In genomic region chr10:111822661-111823060, GRCh38 we compare ENCODE assay signal across 26 cellular contexts.
"Had no signal": no experiment of that assay in that cellular context is flagged by ENCODE, and none has a peak within 500 bp of the region (broad histone marks: within the 10 kb centered on the region; RNA-seq: fewer than 3 reads in every experiment).

No MANE protein-coding gene starts in this region.

- H3K4me3 Mint-ChIP-seq: effector memory CD8-positive, alpha-beta T cell; memory B cell; naive B cell; natural killer cell treated with Interleukin-12 subunit alpha and Interleukin-12 subunit beta and Interleukin-15 and Interleukin-18, amount 100 ng/mL, for 72 hours; stimulated activated naive CD8-positive, alpha-beta T cell treated with anti-CD3 and anti-CD28 coated beads, Interleukin-15, amount 100 ng/mL, for 72 hours had no signal

- H3K9me3 Mint-ChIP-seq: effector memory CD8-positive, alpha-beta T cell; memory B cell; natural killer cell treated with Interleukin-12 subunit alpha and Interleukin-12 subunit beta and Interleukin-15 and Interleukin-18, amount 100 ng/mL, for 72 hours; stimulated activated naive CD8-positive, alpha-beta T cell treated with anti-CD3 and anti-CD28 coated beads, Interleukin-15, amount 100 ng/mL, for 72 hours had no signal

- H3K4me1 ChIP-seq: foreskin keratinocyte, gastroesophageal sphincter, heart left ventricle, psoas muscle, right lobe of liver, suprapubic skin, vagina had no signal

- ATAC-seq: effector memory CD8-positive, alpha-beta T cell; foreskin keratinocyte; gastroesophageal sphincter; heart left ventricle; left lobe of liver; natural killer cell treated with Interleukin-12 subunit alpha and Interleukin-12 subunit beta and Interleukin-15 and Interleukin-18, amount 100 ng/mL, for 72 hours; psoas muscle; right lobe of liver; stimulated activated naive CD8-positive, alpha-beta T cell treated with anti-CD3 and anti-CD28 coated beads, Interleukin-15, amount 100 ng/mL, for 72 hours had no signal

- H3K4me1 Mint-ChIP-seq: memory B cell; naive B cell; stimulated activated naive CD8-positive, alpha-beta T cell treated with anti-CD3 and anti-CD28 coated beads, Interleukin-15, amount 100 ng/mL, for 72 hours had no signal

- H3K4me3 ChIP-seq: gastroesophageal sphincter, heart left ventricle, hepatocyte, lung, ovary, psoas muscle, right lobe of liver, smooth muscle cell, suprapubic skin, vagina had no signal

- H3K36me3 Mint-ChIP-seq: memory B cell; naive B cell; natural killer cell treated with Interleukin-12 subunit alpha and Interleukin-12 subunit beta and Interleukin-15 and Interleukin-18, amount 100 ng/mL, for 72 hours had no signal

- DNase-seq: cortex of kidney; effector memory CD8-positive, alpha-beta T cell; erythroblast; foreskin keratinocyte; heart left ventricle; kidney; naive B cell; ovary; psoas muscle; right lobe of liver; stimulated activated CD4-positive, alpha-beta T cell treated with anti-CD3 and anti-CD28 coated beads, Interleukin-12 subunit alpha, Interleukin-12 subunit beta, amount 100 ng/mL, for 4 hours; stimulated activated CD4-positive, alpha-beta T cell treated with anti-CD3 and anti-CD28 coated beads, Interleukin-1b, Interleukin-23, amount 100 ng/mL, for 48 hours; stimulated activated CD4-positive, alpha-beta T cell treated with anti-CD3 and anti-CD28 coated beads, Interleukin-4, amount 100 ng/mL, for 1 hour; stimulated activated CD8-positive, alpha-beta memory T cell treated with anti-CD3 and anti-CD28 coated beads, Interleukin-4, amount 100 ng/mL, for 48 hours; stimulated activated naive CD4-positive, alpha-beta T cell; stimulated activated naive CD8-positive, alpha-beta T cell treated with anti-CD3 and anti-CD28 coated beads, Interleukin-15, amount 100 ng/mL, for 72 hours; trophoblast cell had no signal

- H3K36me3 ChIP-seq: gastroesophageal sphincter, heart left ventricle, ovary, right lobe of liver, suprapubic skin, vagina had no signal

- H3K27ac ChIP-seq: foreskin keratinocyte, gastroesophageal sphincter, heart left ventricle, hepatocyte, ovary, psoas muscle, right lobe of liver, suprapubic skin, vagina had no signal

- H3K9me3 ChIP-seq: gastroesophageal sphincter, heart left ventricle, ovary, psoas muscle, right lobe of liver, suprapubic skin, vagina had no signal

- H3K27ac Mint-ChIP-seq: effector memory CD8-positive, alpha-beta T cell; memory B cell; naive B cell; natural killer cell treated with Interleukin-12 subunit alpha and Interleukin-12 subunit beta and Interleukin-15 and Interleukin-18, amount 100 ng/mL, for 72 hours; stimulated activated naive CD8-positive, alpha-beta T cell treated with anti-CD3 and anti-CD28 coated beads, Interleukin-15, amount 100 ng/mL, for 72 hours had no signal

- H3K27me3 ChIP-seq: foreskin keratinocyte, gastroesophageal sphincter, heart left ventricle, hepatocyte, ovary, right lobe of liver, suprapubic skin, vagina had no signal

- H3K27me3 Mint-ChIP-seq: effector memory CD8-positive, alpha-beta T cell; memory B cell; naive B cell; natural killer cell treated with Interleukin-12 subunit alpha and Interleukin-12 subunit beta and Interleukin-15 and Interleukin-18, amount 100 ng/mL, for 72 hours had no signal
